In the genomic region with DNA sequence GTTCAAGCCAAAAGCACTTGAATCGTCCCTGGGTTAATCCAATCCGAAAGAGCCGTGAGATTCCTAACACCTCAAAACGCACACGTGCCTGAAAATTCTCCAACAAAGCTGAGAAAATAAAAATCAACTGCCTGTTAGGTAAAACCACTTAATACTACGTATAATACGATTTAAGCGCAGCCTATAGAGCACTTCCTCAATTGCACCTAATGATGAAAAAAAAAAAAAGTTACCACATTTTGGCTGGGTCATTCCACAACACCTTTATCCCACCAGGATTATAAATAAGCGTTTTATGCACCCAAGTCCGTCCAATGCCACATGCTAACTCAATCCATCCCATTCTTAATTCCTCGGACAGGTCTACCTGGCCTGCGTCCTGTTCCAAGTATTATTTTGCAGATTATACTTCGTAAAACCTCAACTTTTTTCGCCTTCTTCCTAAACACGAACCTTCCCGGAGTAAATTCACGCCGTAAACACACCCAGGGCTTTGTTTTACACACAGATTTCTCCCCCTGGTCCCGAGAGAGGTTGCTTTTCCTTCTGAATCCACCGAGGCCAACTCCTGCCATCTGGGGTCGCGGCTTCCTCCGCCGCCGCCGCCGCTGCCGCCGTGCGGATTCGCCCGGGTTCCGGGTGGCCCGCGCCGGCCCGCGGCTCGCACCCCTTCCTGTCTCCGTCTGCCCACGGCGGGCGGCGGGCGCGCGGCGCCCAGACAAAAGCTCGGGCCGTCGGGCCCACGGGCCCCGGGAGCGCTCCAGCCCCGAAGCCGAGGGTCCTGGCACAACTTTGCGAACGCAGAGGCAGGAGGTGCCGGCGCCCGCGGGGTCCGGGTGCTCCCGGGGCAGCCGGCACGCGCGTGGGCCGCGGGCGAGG, we compare ENCODE assay signal across 8 cellular contexts.
DNase-seq lines count a peak whose midpoint lies in the region; ATAC-seq, FAIRE-seq and TF ChIP-seq lines count a peak whose summit lies in the region.

No MANE protein-coding gene starts in this region.

- peaks cover 47 to 89% (median 52%) of the 10 kb centered on the region in 11 experiments for H4K20me1 ChIP-seq in BLaER1 treated with 17β-estradiol and CSF1 and Interleukin-3, amounts not matched to agents 10 nM and 100 nM

- H3K4me1 ChIP-seq in BLaER1 treated with 17β-estradiol and CSF1 and Interleukin-3, amounts not matched to agents 10 nM and 100 nM: peaks cover 70 to 80% (median 76%) of the 10 kb centered on the region in 10 experiments
- H3K4me1 ChIP-seq in mesenchymal stem cell (ENCODE audit: control insufficient read depth, insufficient read depth, low read depth, low read length): peaks cover 6% of the 10 kb centered on the region

- H2BK120ac ChIP-seq in mesenchymal stem cell (ENCODE audit: low read depth, low read length): no peak overlapping the region

- peak overlapping the region; percentile 88 to 99 (median 98) for H3K9ac ChIP-seq in BLaER1 treated with 17β-estradiol and CSF1 and Interleukin-3, amounts not matched to agents 10 nM and 100 nM
- peak overlapping the region; percentile 88 for H3K9ac ChIP-seq in mesenchymal stem cell (ENCODE audit: low read length)

- H2BK15ac ChIP-seq in mesenchymal stem cell (ENCODE audit: low read depth, poor library complexity, severe bottlenecking): no peak overlapping the region

- 17% methylated on average over 57 of the region's 71 CpGs for WGBS in mesenchymal stem cell

- peak overlapping the region; percentile 97 for H3K4me3 Mint-ChIP-seq in stimulated activated naive CD8-positive, alpha-beta T cell treated with anti-CD3 and anti-CD28 coated beads, Interleukin-15, Interleukin-2, amounts not matched to agents 100 ng/mL and 50 ng/mL, for 24 hours

- no peak overlapping the region for H2AK5ac ChIP-seq in mesenchymal stem cell (ENCODE audit: low read length, severe bottlenecking)

- H3K9me3 ChIP-seq in BLaER1 treated with 17β-estradiol and CSF1 and Interleukin-3, amounts not matched to agents 10 nM and 100 nM (replicated peaks in 1 of 11): no peaks in the 10 kb centered on the region
- no peaks in the 10 kb centered on the region for H3K9me3 ChIP-seq in mesenchymal stem cell (ENCODE audit: control insufficient read depth, low read length)

- no peak overlapping the region for H3K23ac ChIP-seq in mesenchymal stem cell (ENCODE audit: low read length in 2 of 2)

- no peak overlapping the region for H4K8ac ChIP-seq in mesenchymal stem cell (ENCODE audit: low read length)

- peaks cover 14% of the 10 kb centered on the region for H3K36me3 Mint-ChIP-seq in stimulated activated naive CD8-positive, alpha-beta T cell treated with anti-CD3 and anti-CD28 coated beads, Interleukin-15, Interleukin-2, amounts not matched to agents 100 ng/mL and 50 ng/mL, for 24 hours (ENCODE audit: low read depth)

- H3K4me3 ChIP-seq in BLaER1 treated with 17β-estradiol and CSF1 and Interleukin-3, amounts not matched to agents 10 nM and 100 nM: peak overlapping the region; percentile 66 to 97 (median 92)
- H3K4me3 ChIP-seq in bronchial epithelial cell (ENCODE audit: low read depth, low read length): peak overlapping the region; percentile 55
- H3K4me3 ChIP-seq in mesenchymal stem cell (ENCODE audit: insufficient read depth in 1 of 2, low read depth in 1 of 2, low read length in 2 of 2): peak overlapping the region; percentile 76 to 83

- no peak overlapping the region for H2BK12ac ChIP-seq in mesenchymal stem cell (ENCODE audit: low read length in 2 of 2)

- H3K4me1 Mint-ChIP-seq in stimulated activated naive CD8-positive, alpha-beta T cell treated with anti-CD3 and anti-CD28 coated beads, Interleukin-15, Interleukin-2, amounts not matched to agents 100 ng/mL and 50 ng/mL, for 24 hours (ENCODE audit: low read depth): peaks cover 41% of the 10 kb centered on the region

- peaks cover 22% of the 10 kb centered on the region for H3K79me1 ChIP-seq in mesenchymal stem cell (replicated peaks; ENCODE audit: low read length, poor library complexity, severe bottlenecking)

- H3K27ac ChIP-seq in BLaER1 treated with 17β-estradiol and CSF1 and Interleukin-3, amounts not matched to agents 10 nM and 100 nM: peak overlapping the region; percentile 74 to 98 (median 97)
- no peak overlapping the region for H3K27ac ChIP-seq in mesenchymal stem cell (ENCODE audit: low read length, poor library complexity, severe bottlenecking)

- no peaks in the 10 kb centered on the region for H3K9me3 Mint-ChIP-seq in stimulated activated naive CD8-positive, alpha-beta T cell treated with anti-CD3 and anti-CD28 coated beads, Interleukin-15, Interleukin-2, amounts not matched to agents 100 ng/mL and 50 ng/mL, for 24 hours

- FAIRE-seq in bronchial epithelial cell (lab: Jason Lieb, UNC): no peak

- peak overlapping the region; percentile 83 to 99 (median 93) for H3K4me2 ChIP-seq in BLaER1 treated with 17β-estradiol and CSF1 and Interleukin-3, amounts not matched to agents 10 nM and 100 nM
- H3K4me2 ChIP-seq in mesenchymal stem cell (ENCODE audit: low read length, poor library complexity, severe bottlenecking): peak overlapping the region; percentile 60

- no peak overlapping the region for H3K18ac ChIP-seq in mesenchymal stem cell (ENCODE audit: low read depth in 1 of 2, low read length in 2 of 2)

- peak overlapping the region; percentile 97 for H3K27ac Mint-ChIP-seq in stimulated activated naive CD8-positive, alpha-beta T cell treated with anti-CD3 and anti-CD28 coated beads, Interleukin-15, Interleukin-2, amounts not matched to agents 100 ng/mL and 50 ng/mL, for 24 hours

- peak overlapping the region; percentile 2 for H2AFZ ChIP-seq in mesenchymal stem cell (ENCODE audit: low read depth, low read length)

- H3K27me3 Mint-ChIP-seq in stimulated activated naive CD8-positive, alpha-beta T cell treated with anti-CD3 and anti-CD28 coated beads, Interleukin-15, Interleukin-2, amounts not matched to agents 100 ng/mL and 50 ng/mL, for 24 hours: no peaks in the 10 kb centered on the region

- peak overlapping the region; percentile 38 to 58 for H3K4ac ChIP-seq in mesenchymal stem cell (ENCODE audit: low read depth in 1 of 2, low read length in 2 of 2)

- no peak overlapping the region for H2BK5ac ChIP-seq in mesenchymal stem cell (ENCODE audit: low read depth, low read length, poor library complexity, severe bottlenecking)

- peaks cover 6 to 29% (median 20%) of the 10 kb centered on the region in 11 experiments; a peak in 19 of 22 replicates for H3K36me3 ChIP-seq in BLaER1 treated with 17β-estradiol and CSF1 and Interleukin-3, amounts not matched to agents 10 nM and 100 nM
- H3K36me3 ChIP-seq in bronchial epithelial cell (ENCODE audit: control insufficient read depth, insufficient read depth, low read length) (peaks cover 1% of the 10 kb centered on the region), mesenchymal stem cell (ENCODE audit: control insufficient read depth in 1 of 2, insufficient read depth in 2 of 2, low read depth in 1 of 2, low read length in 2 of 2) (peaks cover 0 to 5% of the 10 kb centered on the region in 2 experiments)

- no peak overlapping the region for H3K14ac ChIP-seq in mesenchymal stem cell (ENCODE audit: low read length in 2 of 2)

- DNase-seq in T-helper 9 cell (peak; percentile 38), bronchial epithelial cell (ENCODE audit: low read depth) (peak; percentile 41), mesenchymal stem cell (peak; percentile 32)

- no peak overlapping the region for H4K91ac ChIP-seq in mesenchymal stem cell (ENCODE audit: low read length)

- ATAC-seq in GM19372 (IDR thresholded peaks at IDR 0.05; ENCODE audit: low read depth, unreplicated experiment) (peak; percentile 3), HG03521 (IDR thresholded peaks at IDR 0.05; ENCODE audit: unreplicated experiment) (peak; percentile 13), GM18870 (IDR thresholded peaks at IDR 0.05; ENCODE audit: unreplicated experiment) (no peak)

- TF ChIP-seq CTCF in bronchial epithelial cell (IDR thresholded peaks at IDR 0.05; ENCODE audit: insufficient read depth, low read length, severe bottlenecking): no peak

- H3K27me3 ChIP-seq in BLaER1 treated with 17β-estradiol and CSF1 and Interleukin-3, amounts not matched to agents 10 nM and 100 nM: no peaks in the 10 kb centered on the region
- no peaks in the 10 kb centered on the region for H3K27me3 ChIP-seq in bronchial epithelial cell (ENCODE audit: control insufficient read depth, insufficient read depth, low read length)
- H3K27me3 ChIP-seq in mesenchymal stem cell (ENCODE audit: control insufficient read depth in 1 of 2, insufficient read depth in 1 of 2, low read length in 2 of 2): no peaks in the 10 kb centered on the region
